In the genomic region with DNA sequence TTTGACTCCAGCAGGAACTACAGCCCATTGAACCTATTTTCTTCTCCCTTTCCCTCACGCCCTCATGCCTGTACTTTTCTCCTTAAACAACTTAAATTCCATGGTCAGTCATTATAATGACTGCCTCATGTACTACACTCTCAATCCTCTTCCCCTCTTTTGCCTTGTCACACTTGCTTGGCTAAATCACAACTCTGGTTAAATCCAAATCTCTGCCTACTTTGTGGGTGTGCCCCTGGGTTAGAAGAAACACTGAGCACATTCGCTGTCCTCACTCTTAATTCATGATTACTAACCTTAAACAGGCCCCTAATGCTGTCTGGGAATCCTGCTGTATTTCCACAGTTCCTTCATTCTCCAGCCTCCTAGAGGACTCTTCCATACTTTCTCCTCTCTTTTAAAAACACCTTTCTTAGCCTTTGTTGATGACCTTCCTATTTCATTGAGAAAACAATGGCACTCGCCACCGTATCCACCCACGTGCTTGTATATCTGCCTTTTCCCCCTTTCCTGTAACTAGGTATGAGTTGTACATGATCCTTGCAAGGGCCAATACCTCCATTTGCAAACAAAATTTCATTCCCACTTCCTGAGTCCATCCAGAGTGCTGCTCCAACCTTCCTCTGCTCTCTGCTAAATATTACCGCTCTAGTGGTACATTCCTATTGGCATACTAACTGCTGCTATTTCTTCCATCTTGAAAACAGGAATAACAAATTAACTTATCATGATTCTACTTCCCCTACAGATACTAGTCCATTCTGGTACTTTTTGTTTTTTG, we compare ENCODE assay signal across 30 cellular contexts. TPM values are rescaled to one million over a fixed set of nuclear protein-coding genes. Genes with fewer than 3 reads are reported as not detected.
DNase-seq lines count a peak whose midpoint lies in the region; ATAC-seq and TF ChIP-seq lines count a peak whose summit lies in the region.
"Had no signal": no experiment of that assay in that cellular context is flagged by ENCODE, and none has a peak within 500 bp of the region (broad histone marks: within the 10 kb centered on the region; RNA-seq: fewer than 3 reads in every experiment).

No MANE protein-coding gene starts in this region.

- H3K4me2 ChIP-seq in BLaER1 treated with 17β-estradiol and CSF1 and Interleukin-3, amounts not matched to agents 10 nM and 100 nM: peak overlapping the region in 8 of 11 experiments; percentile 2 to 46 (median 21); a peak in 10 of 22 replicates
- H3K4me2 ChIP-seq: A549, hepatocyte had no signal

- peak overlapping the region in 5 of 11 experiments; percentile 8 to 41 (median 21); a peak in 2 of 22 replicates for H3K27ac ChIP-seq in BLaER1 treated with 17β-estradiol and CSF1 and Interleukin-3, amounts not matched to agents 10 nM and 100 nM
- peak overlapping the region; percentile 61 to 76 (median 74) for H3K27ac ChIP-seq in sigmoid colon
- no peak overlapping the region for H3K27ac ChIP-seq in prostate gland

- no peak for TF ChIP-seq EP300 in sigmoid colon (IDR thresholded peaks at IDR 0.05)

- TF ChIP-seq CTCF in sigmoid colon (IDR thresholded peaks at IDR 0.05) (no peak), prostate gland (IDR thresholded peaks at IDR 0.05) (no peak)

- peaks cover 0 to 76% (median 4%) of the 10 kb centered on the region in 11 experiments; a peak in 8 of 22 replicates for H4K20me1 ChIP-seq in BLaER1 treated with 17β-estradiol and CSF1 and Interleukin-3, amounts not matched to agents 10 nM and 100 nM

- peaks cover 0 to 46% (median 26%) of the 10 kb centered on the region in 11 experiments; a peak in 17 of 22 replicates for H3K9me3 ChIP-seq in BLaER1 treated with 17β-estradiol and CSF1 and Interleukin-3, amounts not matched to agents 10 nM and 100 nM (replicated peaks in 1 of 11)
- H3K9me3 ChIP-seq in sigmoid colon: no peaks in the 10 kb centered on the region
- no peaks in the 10 kb centered on the region for H3K9me3 ChIP-seq in prostate gland
- H3K9me3 ChIP-seq: A549, gastroesophageal sphincter, lower lobe of right lung, testis had no signal

- no peak overlapping the region for H3K9ac ChIP-seq in BLaER1 treated with 17β-estradiol and CSF1 and Interleukin-3, amounts not matched to agents 10 nM and 100 nM

- H3K27me3 ChIP-seq in BLaER1 treated with 17β-estradiol and CSF1 and Interleukin-3, amounts not matched to agents 10 nM and 100 nM: no peaks in the 10 kb centered on the region
- H3K27me3 ChIP-seq in sigmoid colon (no peaks in the 10 kb centered on the region), prostate gland (replicated peaks; ENCODE audit: insufficient read depth) (no peaks in the 10 kb centered on the region)
- H3K27me3 ChIP-seq: gastroesophageal sphincter, hepatocyte, testis had no signal

- DNase-seq in M059J (ENCODE audit: low read depth) (peak; percentile 37), erythroblast (lab: John Stamatoyannopoulos, UW) (peak; percentile 38 to 59), sigmoid colon (no peak), Ammon's horn (ENCODE audit: low spot score) (no peak), inferior parietal cortex (ENCODE audit: extremely low spot score) (no peak), prostate gland (ENCODE audit: low spot score) (no peak)
- DNase-seq: activated CD4-positive, alpha-beta memory T cell treated with anti-CD3 and anti-CD28 coated beads, Interleukin-2, amount 10 ng/mL, durations not matched to agents 7 days and 5 days; activated CD8-positive, alpha-beta memory T cell treated with anti-CD3 and anti-CD28 coated beads, Interleukin-2, amount 50 U/mL, for 4 hours; activated naive CD4-positive, alpha-beta T cell treated with anti-CD3 and anti-CD28 coated beads, Interleukin-2, amount 50 U/mL, for 16 hours; amniotic stem cell; CD8-positive, alpha-beta memory T cell; DMS 273 treated with DMSO at 0.1 percent for 48 hours; effector memory CD8-positive, alpha-beta T cell; EL; lower lobe of right lung; naive thymus-derived CD8-positive, alpha-beta T cell; NCI-H1436; NCI-H2081 treated with DMSO at 0.1 percent for 48 hours; NCI-H345; NCI-H69; Right ventricle myocardium superior; stimulated activated naive CD4-positive, alpha-beta T cell; testis had no signal

- WGBS in sigmoid colon, 2 donors: 94 to 95% methylated on average over 6 of the region's 6 CpGs
- WGBS in prostate gland: 94% methylated on average over 6 of the region's 6 CpGs

- H3K4me1 ChIP-seq in BLaER1 treated with 17β-estradiol and CSF1 and Interleukin-3, amounts not matched to agents 10 nM and 100 nM: peaks cover 25 to 62% (median 49%) of the 10 kb centered on the region in 10 experiments
- H3K4me1 ChIP-seq in sigmoid colon (peaks cover 0 to 34% (median 25%) of the 10 kb centered on the region in 4 donors), prostate gland (replicated peaks) (no peaks in the 10 kb centered on the region)

- intact Hi-C loops in sigmoid colon (cut with DNase I): no loop called here
- intact Hi-C loops in prostate gland (cut with DNase I): no loop called here

- no peak overlapping the region for H3K4me3 ChIP-seq in BLaER1 treated with 17β-estradiol and CSF1 and Interleukin-3, amounts not matched to agents 10 nM and 100 nM
- no peak overlapping the region for H3K4me3 ChIP-seq in sigmoid colon
- no peak overlapping the region for H3K4me3 ChIP-seq in prostate gland
- H3K4me3 ChIP-seq: A549, gastroesophageal sphincter, GM12878, hepatocyte, lower lobe of right lung, testis had no signal

- no peak for ATAC-seq in GM19397 (IDR thresholded peaks at IDR 0.05; ENCODE audit: unreplicated experiment)
- ATAC-seq: effector memory CD8-positive, alpha-beta T cell; esophagus mucosa; gastroesophageal sphincter; GM12878; lower lobe of right lung; naive thymus-derived CD8-positive, alpha-beta T cell had no signal

- H3K36me3 ChIP-seq in BLaER1 treated with 17β-estradiol and CSF1 and Interleukin-3, amounts not matched to agents 10 nM and 100 nM: peaks cover 0 to 67% (median 36%) of the 10 kb centered on the region in 11 experiments; a peak in 17 of 22 replicates
- H3K36me3 ChIP-seq in sigmoid colon (no peaks in the 10 kb centered on the region), prostate gland (no peaks in the 10 kb centered on the region)
- H3K36me3 ChIP-seq: gastroesophageal sphincter, lower lobe of right lung had no signal

- TF ChIP-seq POLR2A in erythroblast (IDR thresholded peaks at IDR 0.05; ENCODE audit: low read length) (no peak), sigmoid colon (IDR thresholded peaks at IDR 0.05) (no peak), prostate gland (IDR thresholded peaks at IDR 0.05) (no peak)

RNA-seq across cellular contexts. Expression of gene ZNRF1, which starts 28.9 kb away (rescaled TPM):
- total RNA-seq in M059J (2014; rRNA removed; shearing (Covaris generic)): 13.6 and 19.3 TPM in 2 replicates
- total RNA-seq in sigmoid colon: 10 to 100 TPM; 16.9 to 33.0 (median 22.3) TPM
- 10 to 100 TPM; 10.6 to 12.2 (median 11.4) TPM for polyA plus RNA-seq in sigmoid colon
- total RNA-seq in prostate gland: 10 to 100 TPM; 15.6 to 64.2 TPM

RNA-seq across cellular contexts. Expression of gene WDR59, which starts 42.8 kb away (rescaled TPM):
- total RNA-seq in M059J (2014; rRNA removed; shearing (Covaris generic)): 6.4 and 32.0 TPM in 2 replicates
- total RNA-seq in sigmoid colon: 10 to 100 TPM; 15.1 to 40.7 (median 24.6) TPM
- polyA plus RNA-seq in sigmoid colon: 10 to 100 TPM in 2 of 3 donors, 1 to 10 TPM in 1; 6.2 to 20.3 (median 13.8) TPM
- total RNA-seq in prostate gland: 10 to 100 TPM; 38.5 to 62.6 TPM

Comparison
In these comparisons a context has a peak if more than half of its experiments do, and no peak if none do; other contexts are left out.
1. H3K27ac ChIP-seq: peak in sigmoid colon (4 of 4); none in prostate gland (0 of 2).
2. DNase-seq: peak in M059J (single experiment) and erythroblast (2 of 2); none in sigmoid colon (single experiment), Ammon's horn (single experiment), inferior parietal cortex (single experiment) and prostate gland (single experiment).